1 cellular context compared by ENCODE assay signal in genomic region chr15:45507143-45507542, GRCh38.
TF ChIP-seq lines count a peak whose summit lies in the region.

No MANE protein-coding gene starts in this region.

TF ChIP-seq in HEK293, 187 proteins besides CTCF, POLR2A, EP300 and RAD21 (continued from another document):
- peak; percentile 74; the same call in 1 of the 2 replicates for TF ChIP-seq ZNF518A (tag by site-specific recombination; conservative IDR thresholded peaks at IDR 0.05; ENCODE audit: low read depth)
- TF ChIP-seq ZNF394 (tag by site-specific recombination; IDR thresholded peaks at IDR 0.05; ENCODE audit: borderline replicate concordance) = peak; percentile 80; the same call in 1 of the 2 replicates
- TF ChIP-seq ZBTB8A (tag by site-specific recombination; IDR thresholded peaks at IDR 0.05) = peak; percentile 58
- TF ChIP-seq ZNF555 (tag by site-specific recombination; conservative IDR thresholded peaks at IDR 0.05) = peak; percentile 56
- peak; percentile 61 for TF ChIP-seq ZNF426 (tag by site-specific recombination; IDR thresholded peaks at IDR 0.05)
- peak; percentile 59 for TF ChIP-seq ZNF623 (tag by site-specific recombination; IDR thresholded peaks at IDR 0.05)
TF ChIP-seq in HEK293: peak in this region for 9; not testable (repeated sequence) for 178.
